ENCODE assay signal across 31 cellular contexts in genomic region chr9:131191857-131192256, GRCh38.
"Had no signal": no experiment of that assay in that cellular context is flagged by ENCODE, and none has a peak within 500 bp of the region (broad histone marks: within the 10 kb centered on the region; RNA-seq: fewer than 3 reads in every experiment).

No MANE protein-coding gene starts in this region.

- H3K4me1 ChIP-seq: adrenal gland, body of pancreas, breast epithelium had no signal

- H3K27me3 Mint-ChIP-seq: activated B cell treated with CpG ODN at 0.5 μM for 24 hours; activated CD4-positive, alpha-beta memory T cell treated with anti-CD3 and anti-CD28 coated beads for 36 hours; activated CD4-positive, alpha-beta T cell treated with anti-CD3 and anti-CD28 coated beads, Interleukin-2, amount 10 ng/mL, durations not matched to agents 24 days and 14 days; activated CD8-positive, alpha-beta T cell treated with anti-CD3 and anti-CD28 coated beads for 36 hours; activated naive CD8-positive, alpha-beta T cell treated with anti-CD3 and anti-CD28 coated beads for 36 hours; activated T-helper 17 cell treated with anti-CD3 and anti-CD28 coated beads, Interleukin-2, amount 50 U/mL, for 72 hours; T-helper 17 cell had no signal

- H3K9me3 ChIP-seq: adrenal gland, body of pancreas, breast epithelium had no signal

- H3K27ac Mint-ChIP-seq: activated B cell treated with CpG ODN at 0.5 μM for 24 hours; activated CD4-positive, alpha-beta memory T cell treated with anti-CD3 and anti-CD28 coated beads for 36 hours; activated CD4-positive, alpha-beta T cell treated with anti-CD3 and anti-CD28 coated beads, Interleukin-2, amount 10 ng/mL, durations not matched to agents 24 days and 14 days; activated CD8-positive, alpha-beta T cell treated with anti-CD3 and anti-CD28 coated beads for 36 hours; activated naive CD4-positive, alpha-beta T cell treated with anti-CD3 and anti-CD28 coated beads for 36 hours; activated naive CD4-positive, alpha-beta T cell treated with anti-CD3 and anti-CD28 coated beads, Interleukin-2, amount 50 U/mL, for 72 hours; activated naive CD8-positive, alpha-beta T cell treated with anti-CD3 and anti-CD28 coated beads for 36 hours; activated T-cell treated with anti-CD3 and anti-CD28 coated beads, Interleukin-2, amount 50 U/mL, for 72 hours; activated T-helper 1 cell treated with anti-CD3 and anti-CD28 coated beads, Interleukin-12 subunit alpha, Interleukin-12 subunit beta, Interleukin-2, Interleukin-4 antibody, amounts not matched to agents 30 ng/mL and 10 ng/mL and 1 ng/mL, durations not matched to agents 14 hours and 24 hours and 36 hours; activated T-helper 17 cell treated with anti-CD3 and anti-CD28 coated beads, Interleukin-2, amount 50 U/mL, for 72 hours had no signal

- H3K4me3 ChIP-seq: adrenal gland, body of pancreas, breast epithelium had no signal

- H3K4me1 Mint-ChIP-seq: activated B cell treated with CpG ODN at 0.5 μM for 24 hours; activated naive CD8-positive, alpha-beta T cell treated with anti-CD3 and anti-CD28 coated beads for 36 hours; activated T-helper 17 cell treated with anti-CD3 and anti-CD28 coated beads, Interleukin-2, amount 50 U/mL, for 72 hours had no signal

- H3K9me3 Mint-ChIP-seq: activated B cell treated with CpG ODN at 0.5 μM for 24 hours; activated CD4-positive, alpha-beta memory T cell treated with anti-CD3 and anti-CD28 coated beads for 36 hours; activated CD4-positive, alpha-beta T cell treated with anti-CD3 and anti-CD28 coated beads, Interleukin-2, amount 10 ng/mL, durations not matched to agents 24 days and 14 days; activated CD8-positive, alpha-beta T cell treated with anti-CD3 and anti-CD28 coated beads for 36 hours; activated naive CD4-positive, alpha-beta T cell treated with anti-CD3 and anti-CD28 coated beads for 36 hours; activated naive CD4-positive, alpha-beta T cell treated with anti-CD3 and anti-CD28 coated beads, Interleukin-2, amount 50 U/mL, for 72 hours; activated naive CD8-positive, alpha-beta T cell treated with anti-CD3 and anti-CD28 coated beads for 36 hours; activated T-cell treated with anti-CD3 and anti-CD28 coated beads, Interleukin-2, amount 50 U/mL, for 4 hours; activated T-cell treated with anti-CD3 and anti-CD28 coated beads, Interleukin-2, amount 50 U/mL, for 72 hours; activated T-helper 1 cell treated with anti-CD3 and anti-CD28 coated beads, Interleukin-12 subunit alpha, Interleukin-12 subunit beta, Interleukin-2, Interleukin-4 antibody, amounts not matched to agents 30 ng/mL and 10 ng/mL and 1 ng/mL, durations not matched to agents 14 hours and 24 hours and 36 hours; activated T-helper 17 cell treated with anti-CD3 and anti-CD28 coated beads, Interleukin-2, amount 50 U/mL, for 72 hours had no signal

- H3K27ac ChIP-seq: adrenal gland, body of pancreas, brain microvascular endothelial cell, breast epithelium, VCaP had no signal

- H3K4me3 Mint-ChIP-seq: activated B cell treated with CpG ODN at 0.5 μM for 24 hours; activated CD4-positive, alpha-beta memory T cell treated with anti-CD3 and anti-CD28 coated beads for 36 hours; activated CD4-positive, alpha-beta T cell treated with anti-CD3 and anti-CD28 coated beads, Interleukin-2, amount 10 ng/mL, durations not matched to agents 24 days and 14 days; activated CD8-positive, alpha-beta T cell treated with anti-CD3 and anti-CD28 coated beads for 36 hours; activated naive CD4-positive, alpha-beta T cell treated with anti-CD3 and anti-CD28 coated beads for 36 hours; activated naive CD8-positive, alpha-beta T cell treated with anti-CD3 and anti-CD28 coated beads for 36 hours; activated T-cell treated with anti-CD3 and anti-CD28 coated beads, Interleukin-2, amount 50 U/mL, for 4 hours; activated T-cell treated with anti-CD3 and anti-CD28 coated beads, Interleukin-2, amount 50 U/mL, for 72 hours; activated T-helper 1 cell treated with anti-CD3 and anti-CD28 coated beads, Interleukin-12 subunit alpha, Interleukin-12 subunit beta, Interleukin-2, Interleukin-4 antibody, amounts not matched to agents 30 ng/mL and 10 ng/mL and 1 ng/mL, durations not matched to agents 14 hours and 24 hours and 36 hours; activated T-helper 17 cell treated with anti-CD3 and anti-CD28 coated beads, Interleukin-2, amount 50 U/mL, for 72 hours; T-helper 17 cell had no signal

- ATAC-seq: activated CD8-positive, alpha-beta T cell treated with anti-CD3 and anti-CD28 coated beads for 36 hours; activated naive CD4-positive, alpha-beta T cell treated with anti-CD3 and anti-CD28 coated beads, Interleukin-2, amount 50 U/mL, for 72 hours; activated T-cell treated with anti-CD3 and anti-CD28 coated beads, Interleukin-2, amount 50 U/mL, for 4 hours; activated T-cell treated with anti-CD3 and anti-CD28 coated beads, Interleukin-2, amount 50 U/mL, for 72 hours; activated T-helper 17 cell treated with anti-CD3 and anti-CD28 coated beads, Interleukin-2, amount 50 U/mL, for 72 hours; body of pancreas; T-helper 17 cell had no signal

- DNase-seq: activated B cell treated with CpG ODN at 0.5 μM for 24 hours; activated CD4-positive, alpha-beta memory T cell treated with anti-CD3 and anti-CD28 coated beads for 36 hours; activated CD4-positive, alpha-beta T cell treated with anti-CD3 and anti-CD28 coated beads for 4 hours; activated CD4-positive, alpha-beta T cell treated with anti-CD3 and anti-CD28 coated beads, Interleukin-2, amount 10 ng/mL, durations not matched to agents 24 days and 14 days; activated CD4-positive, alpha-beta T cell treated with anti-CD3 and anti-CD28 coated beads, Interleukin-2, amount 50 U/mL, for 1 hour; activated CD4-positive, alpha-beta T cell treated with anti-CD3 and anti-CD28 coated beads, Interleukin-2, amount 50 U/mL, for 4 hours; activated CD4-positive, CD25-positive, alpha-beta regulatory T cell treated with anti-CD3 and anti-CD28 coated beads, Interleukin-2, amount 50 U/mL, for 72 hours; activated CD8-positive, alpha-beta memory T cell treated with anti-CD3 and anti-CD28 coated beads, Interleukin-2, amount 50 U/mL, for 4 hours; activated CD8-positive, alpha-beta T cell treated with anti-CD3 and anti-CD28 coated beads for 36 hours; activated effector memory CD4-positive, alpha-beta T cell treated with anti-CD3 and anti-CD28 coated beads, Interleukin-2, amount 50 U/mL, for 16 hours; activated gamma-delta T cell treated with Interleukin-2 at 50 U/mL for 16 hours; activated naive CD4-positive, alpha-beta T cell; activated naive CD4-positive, alpha-beta T cell treated with anti-CD3 and anti-CD28 coated beads for 36 hours; activated naive CD4-positive, alpha-beta T cell treated with anti-CD3 and anti-CD28 coated beads, Interleukin-2, amount 50 U/mL, for 16 hours; activated naive CD8-positive, alpha-beta T cell treated with anti-CD3 and anti-CD28 coated beads for 36 hours; activated T-cell treated with anti-CD3 and anti-CD28 coated beads for 4 hours; activated T-cell treated with anti-CD3 and anti-CD28 coated beads, Interleukin-2, amount 50 U/mL, for 1 hour; activated T-cell treated with anti-CD3 and anti-CD28 coated beads, Interleukin-2, amount 50 U/mL, for 4 hours; activated T-cell treated with anti-CD3 and anti-CD28 coated beads, Interleukin-2, amount 50 U/mL, for 72 hours; adrenal gland; amniotic stem cell; aorta; body of pancreas; brain microvascular endothelial cell; central memory CD4-positive, alpha-beta T cell; T-helper 17 cell had no signal
